ENCODE assay signal across 20 cellular contexts in genomic region chr17:55814377-55814776, GRCh38.
DNase-seq lines count a peak whose midpoint lies in the region; ATAC-seq, FAIRE-seq and TF ChIP-seq lines count a peak whose summit lies in the region.
"Had no signal": no experiment of that assay in that cellular context is flagged by ENCODE, and none has a peak within 500 bp of the region (broad histone marks: within the 10 kb centered on the region; RNA-seq: fewer than 3 reads in every experiment).

No MANE protein-coding gene starts in this region.

- 42 to 58% (median 53%) methylated on average over 6 of the region's 6 CpGs for WGBS in heart left ventricle, 4 donors
- WGBS in pancreas, 2 donors = 38 to 41% methylated on average over 6 of the region's 6 CpGs

- DNase-seq in HCEC 1CT (peak; percentile 25), RPMI7951 (ENCODE audit: low read depth) (peak; percentile 37), heart left ventricle (peak; percentile 41 to 75 (median 55)), pancreas (peak in 3 of 6 donors; percentile 25 to 41 (median 33)), frontal cortex (ENCODE audit: low spot score in 2 of 2) (no peak), GM13976 (ENCODE audit: low spot score) (no peak), HEK293T (ENCODE audit: extremely low spot score) (no peak)
- DNase-seq in activated T-cell treated with anti-CD3 and anti-CD28 coated beads, Interleukin-2, amount 50 U/mL, for 72 hours = no peak
- DNase-seq: activated CD4-positive, alpha-beta T cell treated with anti-CD3 and anti-CD28 coated beads for 48 hours; activated CD8-positive, alpha-beta memory T cell treated with anti-CD3 and anti-CD28 coated beads, Interleukin-2, amount 50 U/mL, for 48 hours; activated naive CD4-positive, alpha-beta T cell; colonic mucosa; COR-L47; erythroblast; immature natural killer cell; NCI-H82; stimulated activated CD4-positive, alpha-beta T cell treated with anti-CD3 and anti-CD28 coated beads, Interleukin-4, amount 100 ng/mL, for 24 hours had no signal

- H3K27me3 ChIP-seq in heart left ventricle (no peaks in the 10 kb centered on the region), pancreas (no peaks in the 10 kb centered on the region)
- H3K27me3 ChIP-seq: ascending aorta, colonic mucosa, suprapubic skin had no signal

- FAIRE-seq in pancreas (lab: Jason Lieb, UNC) (no peak), frontal cortex (lab: Jason Lieb, UNC) (no peak)

- H3K9me3 Mint-ChIP-seq in activated T-cell treated with anti-CD3 and anti-CD28 coated beads, Interleukin-2, amount 50 U/mL, for 72 hours = peaks cover 0 to 3% of the 10 kb centered on the region in 2 donors

- H3K36me3 Mint-ChIP-seq in activated T-cell treated with anti-CD3 and anti-CD28 coated beads, Interleukin-2, amount 50 U/mL, for 72 hours (ENCODE audit: insufficient read depth in 2 of 2) = peaks cover 0 to 2% of the 10 kb centered on the region in 2 donors
- H3K36me3 Mint-ChIP-seq: immature natural killer cell, mesothelial cell of epicardium had no signal

- CTCF ChIA-PET in HEK293T (lab: Yijun Ruan, JAX) = no interaction called here

- no peak for TF ChIP-seq CTCF in heart left ventricle (IDR thresholded peaks at IDR 0.05)
- no peak for TF ChIP-seq CTCF in pancreas (IDR thresholded peaks at IDR 0.05)
- no peak for TF ChIP-seq CTCF in GM13976 (IDR thresholded peaks at IDR 0.05; ENCODE audit: borderline replicate concordance, control extremely low read depth, extremely low read depth, insufficient read depth, missing control alignments)

- POLR2A ChIA-PET in HEK293T (lab: Yijun Ruan, JAX) = no interaction called here

- H3K9me3 ChIP-seq in heart left ventricle (peaks cover 0 to under 1% (median 0%) of the 10 kb centered on the region in 12 donors), pancreas (no peaks in the 10 kb centered on the region)
- H3K9me3 ChIP-seq: ascending aorta, colonic mucosa, suprapubic skin had no signal

- peaks cover 46% of the 10 kb centered on the region for H3K27me3 Mint-ChIP-seq in activated T-cell treated with anti-CD3 and anti-CD28 coated beads, Interleukin-2, amount 50 U/mL, for 72 hours (ENCODE audit: low read depth)

- H3K27ac ChIP-seq in heart left ventricle (peak overlapping the region in 3 of 12 donors; percentile 32 to 62 (median 41)), pancreas (no peak overlapping the region)
- H3K27ac ChIP-seq: ascending aorta, colonic mucosa, suprapubic skin had no signal

- in situ Hi-C loops in GM13976 (cut with MboI; ENCODE audit: low sequenced_read_pairs, unreplicated experiment) = no loop called here

- H3K27ac Mint-ChIP-seq in activated T-cell treated with anti-CD3 and anti-CD28 coated beads, Interleukin-2, amount 50 U/mL, for 72 hours = no peak overlapping the region
- H3K27ac Mint-ChIP-seq: immature natural killer cell, mesothelial cell of epicardium had no signal

- H3K4me3 ChIP-seq in heart left ventricle (no peak overlapping the region), pancreas (no peak overlapping the region)
- H3K4me3 ChIP-seq: ascending aorta, colonic mucosa, suprapubic skin had no signal

- intact Hi-C loops in heart left ventricle (cut with DNase I) = loop anchor here in 2 of 10 donors (5.0 to 10.0 kb wide), 2 partner anchors 42 to 50 kb away; no protein-coding TSS in a partner anchor
- intact Hi-C loops in pancreas (cut with DNase I) = no loop called here

- no peaks in the 10 kb centered on the region for H3K4me1 Mint-ChIP-seq in activated T-cell treated with anti-CD3 and anti-CD28 coated beads, Interleukin-2, amount 50 U/mL, for 72 hours (ENCODE audit: low read depth)
- H3K4me1 Mint-ChIP-seq: immature natural killer cell had no signal

- H3K36me3 ChIP-seq in heart left ventricle (no peaks in the 10 kb centered on the region), pancreas (no peaks in the 10 kb centered on the region)
- H3K36me3 ChIP-seq: ascending aorta, colonic mucosa, suprapubic skin had no signal

- ATAC-seq in heart left ventricle (peak; percentile 88 to 96 (median 89)), pancreas (peak in 3 of 4 donors; percentile 51 to 81 (median 63))
- no peak for ATAC-seq in activated T-cell treated with anti-CD3 and anti-CD28 coated beads, Interleukin-2, amount 50 U/mL, for 72 hours (replicated peaks in 1 of 2)

- peaks cover 0 to 11% (median 0%) of the 10 kb centered on the region in 12 donors for H3K4me1 ChIP-seq in heart left ventricle
- H3K4me1 ChIP-seq in pancreas = no peaks in the 10 kb centered on the region
- H3K4me1 ChIP-seq: ascending aorta, colonic mucosa, suprapubic skin had no signal

- H3K4me3 Mint-ChIP-seq in activated T-cell treated with anti-CD3 and anti-CD28 coated beads, Interleukin-2, amount 50 U/mL, for 72 hours = no peak overlapping the region
- H3K4me3 Mint-ChIP-seq: immature natural killer cell, mesothelial cell of epicardium had no signal

- TF ChIP-seq POLR2A in heart left ventricle (IDR thresholded peaks at IDR 0.05) = no peak

TF ChIP-seq in HEK293T, 16 proteins besides CTCF, POLR2A, EP300 and RAD21:
- no peak for TF ChIP-seq ELF4 (IDR thresholded peaks at IDR 0.05)
- no peak for TF ChIP-seq ZNF384 (IDR thresholded peaks at IDR 0.05)
- no peak for TF ChIP-seq FOXA1 (IDR thresholded peaks at IDR 0.05)
- no peak for TF ChIP-seq FOXM1 (IDR thresholded peaks at IDR 0.05; ENCODE audit: borderline replicate concordance)
- no peak for TF ChIP-seq NFRKB (IDR thresholded peaks at IDR 0.05)
- no peak for TF ChIP-seq LEF1 (IDR thresholded peaks at IDR 0.05; ENCODE audit: borderline replicate concordance)
- TF ChIP-seq CTBP1 (IDR thresholded peaks at IDR 0.05; ENCODE audit: borderline replicate concordance) = no peak
- TF ChIP-seq HDGF (IDR thresholded peaks at IDR 0.05; ENCODE audit: borderline replicate concordance) = no peak
- TF ChIP-seq SP1 (IDR thresholded peaks at IDR 0.05) = no peak
- TF ChIP-seq TARDBP (IDR thresholded peaks at IDR 0.05) = no peak
- TF ChIP-seq FOXK2 (IDR thresholded peaks at IDR 0.05) = no peak
- no peak for TF ChIP-seq BHLHE40 (IDR thresholded peaks at IDR 0.05; ENCODE audit: borderline replicate concordance)
- TF ChIP-seq L3MBTL2 (conservative IDR thresholded peaks at IDR 0.05) = no peak
- TF ChIP-seq ARNT (IDR thresholded peaks at IDR 0.05) = no peak
- no peak for TF ChIP-seq SUZ12 (IDR thresholded peaks at IDR 0.05)
- TF ChIP-seq PKNOX1 (IDR thresholded peaks at IDR 0.05) = no peak

Comparison
In these comparisons a context has a peak if more than half of its experiments do, and no peak if none do; other contexts are left out.
1. DNase-seq: peak in HCEC 1CT (single experiment), RPMI7951 (single experiment) and heart left ventricle (5 of 5); none in frontal cortex (0 of 2), activated T-cell treated with anti-CD3 and anti-CD28 coated beads, Interleukin-2, amount 50 U/mL, for 72 hours (0 of 2), GM13976 (single experiment) and HEK293T (single experiment).
2. ATAC-seq: peak in heart left ventricle (4 of 4) and pancreas (3 of 4); none in activated T-cell treated with anti-CD3 and anti-CD28 coated beads, Interleukin-2, amount 50 U/mL, for 72 hours (0 of 2).